Comparison of ENCODE assay signal across 2 cellular contexts in the genomic region with DNA sequence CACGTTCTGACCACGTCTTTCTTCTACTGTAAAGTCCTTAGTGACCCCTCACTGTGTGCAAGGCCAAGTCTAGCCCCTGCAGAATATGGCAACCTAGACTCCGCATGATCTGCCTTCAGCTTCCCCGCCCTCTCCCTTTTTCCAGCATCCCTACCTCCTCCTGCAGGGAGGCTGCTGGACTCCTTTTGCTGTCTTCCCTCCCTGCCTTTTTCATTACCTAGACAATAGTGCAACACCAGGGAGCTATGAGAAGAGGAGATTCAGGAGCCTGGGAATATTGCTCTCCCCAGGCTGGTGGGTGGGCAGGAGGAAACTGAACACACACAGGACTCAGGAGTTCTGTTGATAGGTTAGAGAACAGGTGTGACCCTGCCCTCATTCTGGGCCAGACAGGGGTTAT.
TF ChIP-seq lines count a peak whose summit lies in the region.

No MANE protein-coding gene starts in this region.

TF ChIP-seq in HepG2, 621 proteins besides CTCF, POLR2A, EP300 and RAD21:
- no peak for TF ChIP-seq HOXD1 (CRISPR knock-in tag; IDR thresholded peaks at IDR 0.05)
- TF ChIP-seq JUNB (CRISPR knock-in tag; IDR thresholded peaks at IDR 0.05; ENCODE audit: borderline replicate concordance), result 0 out of 2 replicates have a peak, but pooled peaks have one; percentile 15

TF ChIP-seq in WTC11, 78 proteins besides CTCF, POLR2A, EP300 and RAD21:
- TF ChIP-seq ZBTB21 (CRISPR knock-in tag; IDR thresholded peaks at IDR 0.05; ENCODE audit: borderline replicate concordance) (0 out of 2 replicates have a peak, but pooled peaks have one; percentile 10), EMX1 (CRISPR knock-in tag; IDR thresholded peaks at IDR 0.05) (no peak), TCF7 (CRISPR knock-in tag; IDR thresholded peaks at IDR 0.05; ENCODE audit: low read depth) (no peak), ATF6 (CRISPR knock-in tag; IDR thresholded peaks at IDR 0.05) (no peak), SMAD3 (CRISPR knock-in tag; IDR thresholded peaks at IDR 0.05; ENCODE audit: borderline replicate concordance) (0 out of 2 replicates have a peak, but pooled peaks have one; percentile 46), ZNF219 (CRISPR knock-in tag; IDR thresholded peaks at IDR 0.05; ENCODE audit: borderline replicate concordance) (no peak), ESRRA (CRISPR knock-in tag; IDR thresholded peaks at IDR 0.05; ENCODE audit: borderline replicate concordance) (no peak), ZNF423 (CRISPR knock-in tag; IDR thresholded peaks at IDR 0.05) (no peak; the same call in 1 of the 2 replicates), RELA (CRISPR knock-in tag; IDR thresholded peaks at IDR 0.05; ENCODE audit: borderline replicate concordance) (no peak), ZNF281 (CRISPR knock-in tag; IDR thresholded peaks at IDR 0.05) (no peak), NFYB (CRISPR knock-in tag; conservative IDR thresholded peaks at IDR 0.05; ENCODE audit: low read depth) (no peak), ZNF138 (CRISPR knock-in tag; conservative IDR thresholded peaks at IDR 0.05) (no peak), SP1 (CRISPR knock-in tag; conservative IDR thresholded peaks at IDR 0.05) (no peak; the same call in 1 of the 2 replicates), HMGA2 (CRISPR knock-in tag; IDR thresholded peaks at IDR 0.05) (no peak), ZNF416 (CRISPR knock-in tag; IDR thresholded peaks at IDR 0.05) (no peak), CBFB (CRISPR knock-in tag; IDR thresholded peaks at IDR 0.05; ENCODE audit: low read depth) (no peak), ZNF317 (CRISPR knock-in tag; IDR thresholded peaks at IDR 0.05; ENCODE audit: borderline replicate concordance, low read depth) (no peak), STAT6 (CRISPR knock-in tag; conservative IDR thresholded peaks at IDR 0.05; ENCODE audit: low read depth) (peak; percentile 25; the same call in 1 of the 2 replicates), GTF2I (CRISPR knock-in tag; conservative IDR thresholded peaks at IDR 0.05) (no peak), ZSCAN18 (CRISPR knock-in tag; IDR thresholded peaks at IDR 0.05) (no peak)
- TF ChIP-seq, protein P1, sequence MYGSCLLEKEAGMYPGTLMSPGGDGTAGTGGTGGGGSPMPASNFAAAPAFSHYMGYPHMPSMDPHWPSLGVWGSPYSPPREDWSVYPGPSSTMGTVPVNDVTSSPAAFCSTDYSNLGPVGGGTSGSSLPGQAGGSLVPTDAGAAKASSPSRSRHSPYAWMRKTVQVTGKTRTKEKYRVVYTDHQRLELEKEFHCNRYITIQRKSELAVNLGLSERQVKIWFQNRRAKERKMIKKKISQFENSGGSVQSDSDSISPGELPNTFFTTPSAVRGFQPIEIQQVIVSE (CRISPR knock-in tag; IDR thresholded peaks at IDR 0.05; ENCODE audit: borderline replicate concordance), result no peak
- TF ChIP-seq, protein P2, sequence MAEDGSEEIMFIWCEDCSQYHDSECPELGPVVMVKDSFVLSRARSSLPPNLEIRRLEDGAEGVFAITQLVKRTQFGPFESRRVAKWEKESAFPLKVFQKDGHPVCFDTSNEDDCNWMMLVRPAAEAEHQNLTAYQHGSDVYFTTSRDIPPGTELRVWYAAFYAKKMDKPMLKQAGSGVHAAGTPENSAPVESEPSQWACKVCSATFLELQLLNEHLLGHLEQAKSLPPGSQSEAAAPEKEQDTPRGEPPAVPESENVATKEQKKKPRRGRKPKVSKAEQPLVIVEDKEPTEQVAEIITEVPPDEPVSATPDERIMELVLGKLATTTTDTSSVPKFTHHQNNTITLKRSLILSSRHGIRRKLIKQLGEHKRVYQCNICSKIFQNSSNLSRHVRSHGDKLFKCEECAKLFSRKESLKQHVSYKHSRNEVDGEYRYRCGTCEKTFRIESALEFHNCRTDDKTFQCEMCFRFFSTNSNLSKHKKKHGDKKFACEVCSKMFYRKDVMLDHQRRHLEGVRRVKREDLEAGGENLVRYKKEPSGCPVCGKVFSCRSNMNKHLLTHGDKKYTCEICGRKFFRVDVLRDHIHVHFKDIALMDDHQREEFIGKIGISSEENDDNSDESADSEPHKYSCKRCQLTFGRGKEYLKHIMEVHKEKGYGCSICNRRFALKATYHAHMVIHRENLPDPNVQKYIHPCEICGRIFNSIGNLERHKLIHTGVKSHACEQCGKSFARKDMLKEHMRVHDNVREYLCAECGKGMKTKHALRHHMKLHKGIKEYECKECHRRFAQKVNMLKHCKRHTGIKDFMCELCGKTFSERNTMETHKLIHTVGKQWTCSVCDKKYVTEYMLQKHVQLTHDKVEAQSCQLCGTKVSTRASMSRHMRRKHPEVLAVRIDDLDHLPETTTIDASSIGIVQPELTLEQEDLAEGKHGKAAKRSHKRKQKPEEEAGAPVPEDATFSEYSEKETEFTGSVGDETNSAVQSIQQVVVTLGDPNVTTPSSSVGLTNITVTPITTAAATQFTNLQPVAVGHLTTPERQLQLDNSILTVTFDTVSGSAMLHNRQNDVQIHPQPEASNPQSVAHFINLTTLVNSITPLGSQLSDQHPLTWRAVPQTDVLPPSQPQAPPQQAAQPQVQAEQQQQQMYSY (CRISPR knock-in tag; IDR thresholded peaks at IDR 0.05), result no peak
- TF ChIP-seq, protein P3, sequence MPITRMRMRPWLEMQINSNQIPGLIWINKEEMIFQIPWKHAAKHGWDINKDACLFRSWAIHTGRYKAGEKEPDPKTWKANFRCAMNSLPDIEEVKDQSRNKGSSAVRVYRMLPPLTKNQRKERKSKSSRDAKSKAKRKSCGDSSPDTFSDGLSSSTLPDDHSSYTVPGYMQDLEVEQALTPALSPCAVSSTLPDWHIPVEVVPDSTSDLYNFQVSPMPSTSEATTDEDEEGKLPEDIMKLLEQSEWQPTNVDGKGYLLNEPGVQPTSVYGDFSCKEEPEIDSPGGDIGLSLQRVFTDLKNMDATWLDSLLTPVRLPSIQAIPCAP (CRISPR knock-in tag; IDR thresholded peaks at IDR 0.05), result no peak
